9 cellular contexts compared by ENCODE assay signal in the genomic region with DNA sequence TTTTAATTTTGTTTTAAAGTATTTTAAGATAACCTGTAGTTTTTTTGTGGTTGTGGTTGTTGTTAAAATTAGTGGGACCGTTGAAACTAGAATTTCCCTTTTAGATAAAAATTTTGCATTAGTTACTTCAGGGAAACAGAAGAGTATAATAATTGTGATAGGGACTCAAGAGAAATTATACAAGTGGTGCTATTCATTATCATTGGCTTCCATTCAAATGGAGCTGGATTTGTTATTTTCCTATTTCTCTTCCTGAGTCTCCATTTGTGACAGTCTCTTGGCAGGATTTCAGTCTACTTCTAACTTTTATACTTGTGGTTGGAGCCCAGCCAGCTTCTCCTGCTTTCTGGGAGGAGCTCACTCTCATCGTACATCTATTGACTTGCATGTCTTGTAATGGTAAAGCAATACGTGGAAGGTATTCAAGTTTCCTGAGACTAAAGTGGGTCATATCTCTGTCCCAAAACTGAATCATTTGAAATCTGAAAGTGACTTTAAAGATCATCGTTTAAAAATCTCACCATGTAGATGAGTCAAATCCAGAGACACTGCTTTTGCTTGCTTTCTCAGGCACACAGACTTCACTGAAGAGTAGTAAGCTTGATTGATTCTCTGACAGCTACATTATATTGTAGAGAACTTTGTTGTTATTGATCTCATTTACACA.
A peak's percentile ranks its signal among the peaks of the same experiment; 100 is the strongest.
DNase-seq lines count a peak whose midpoint lies in the region; ATAC-seq and TF ChIP-seq lines count a peak whose summit lies in the region.
"Had no signal": no experiment of that assay in that cellular context is flagged by ENCODE, and none has a peak within 500 bp of the region (broad histone marks: within the 10 kb centered on the region; RNA-seq: fewer than 3 reads in every experiment).

No MANE protein-coding gene starts in this region.

- POLR2A ChIA-PET in A673 (lab: Charles Lee; ENCODE audit: low non-redundant PET) = no interaction called here

- peaks cover 10% of the 10 kb centered on the region for H3K4me1 Mint-ChIP-seq in activated naive CD8-positive, alpha-beta T cell treated with anti-CD3 and anti-CD28 coated beads, Interleukin-2, amount 50 U/mL, for 24 hours
- H3K4me1 Mint-ChIP-seq in osteocyte (ENCODE audit: unreplicated experiment) = peaks cover 2% of the 10 kb centered on the region

- TF ChIP-seq EP300 in sigmoid colon (IDR thresholded peaks at IDR 0.05) = no peak

- intact Hi-C loops in A673 (cut with micrococcal nuclease; ENCODE audit: unreplicated experiment) = no loop called here
- intact Hi-C loops in sigmoid colon (cut with DNase I) = no loop called here

- TF ChIP-seq CTCF in A673 (conservative IDR thresholded peaks at IDR 0.05; ENCODE audit: low read depth, low read length) (no peak), sigmoid colon (IDR thresholded peaks at IDR 0.05) (no peak), osteocyte (IDR thresholded peaks at IDR 0.05) (no peak)

- no peak overlapping the region for H3K4me3 Mint-ChIP-seq in activated naive CD8-positive, alpha-beta T cell treated with anti-CD3 and anti-CD28 coated beads, Interleukin-2, amount 50 U/mL, for 24 hours
- no peak overlapping the region for H3K4me3 Mint-ChIP-seq in osteocyte (ENCODE audit: unreplicated experiment)

- WGBS in sigmoid colon, 2 donors = 7 to 36% methylated on average over 4 of the region's 4 CpGs

- H3K4me1 ChIP-seq in A673 (ENCODE audit: insufficient read depth, low read length, poor library complexity, severe bottlenecking) (no peaks in the 10 kb centered on the region), sigmoid colon (no peaks in the 10 kb centered on the region)

- H3K27me3 ChIP-seq in A673 (replicated peaks; ENCODE audit: insufficient read depth, low read depth, low read length, poor library complexity) = no peaks in the 10 kb centered on the region
- H3K27me3 ChIP-seq in sigmoid colon = no peaks in the 10 kb centered on the region
- H3K27me3 ChIP-seq: tibial nerve had no signal

- DNase-seq in A673 (ENCODE audit: low spot score) (peak; percentile 76), sigmoid colon (peak; percentile 57), G401 (ENCODE audit: low spot score) (no peak), osteocyte (ENCODE audit: extremely low spot score, unreplicated experiment) (no peak)
- no peak for DNase-seq in activated naive CD8-positive, alpha-beta T cell treated with anti-CD3 and anti-CD28 coated beads, Interleukin-2, amount 50 U/mL, for 24 hours
- DNase-seq in activated naive CD4-positive, alpha-beta T cell treated with Interleukin-2 at 50 U/mL for 16 hours = no peak

- BruUV-seq in A673 (replicated peaks; lab: Mats Ljungman, UMichigan) = no TSS peak

- TF ChIP-seq POLR2A in sigmoid colon (IDR thresholded peaks at IDR 0.05) = no peak

- in situ Hi-C loops in G401 (cut with HindIII; ENCODE audit: low sequenced_read_pairs) = no loop called here

- H3K27ac Mint-ChIP-seq in activated naive CD8-positive, alpha-beta T cell treated with anti-CD3 and anti-CD28 coated beads, Interleukin-2, amount 50 U/mL, for 24 hours = peak overlapping the region; percentile 72
- no peak overlapping the region for H3K27ac Mint-ChIP-seq in osteocyte (ENCODE audit: unreplicated experiment)

- no peak overlapping the region for H3K27ac ChIP-seq in A673 (ENCODE audit: low read depth, low read length, poor library complexity, severe bottlenecking)
- H3K27ac ChIP-seq in sigmoid colon = no peak overlapping the region
- H3K27ac ChIP-seq: tibial nerve had no signal

- H3K9me3 ChIP-seq in A673 (ENCODE audit: low read depth, low read length, poor library complexity, severe bottlenecking) = no peaks in the 10 kb centered on the region
- no peaks in the 10 kb centered on the region for H3K9me3 ChIP-seq in sigmoid colon
- H3K9me3 ChIP-seq: tibial nerve had no signal

- H3K9me3 Mint-ChIP-seq in activated naive CD8-positive, alpha-beta T cell treated with anti-CD3 and anti-CD28 coated beads, Interleukin-2, amount 50 U/mL, for 24 hours = no peaks in the 10 kb centered on the region
- no peaks in the 10 kb centered on the region for H3K9me3 Mint-ChIP-seq in osteocyte (ENCODE audit: unreplicated experiment)

- no peaks in the 10 kb centered on the region for H3K36me3 ChIP-seq in A673 (ENCODE audit: insufficient read depth, low read length, poor library complexity, severe bottlenecking)
- no peaks in the 10 kb centered on the region for H3K36me3 ChIP-seq in sigmoid colon
- H3K36me3 ChIP-seq: tibial nerve had no signal

- H3K4me3 ChIP-seq in A673 (ENCODE audit: low read depth, low read length, poor library complexity, severe bottlenecking) = no peak overlapping the region
- no peak overlapping the region for H3K4me3 ChIP-seq in sigmoid colon
- H3K4me3 ChIP-seq: tibial nerve had no signal

- CTCF ChIA-PET in A673 (lab: Charles Lee) = no interaction called here

- H3K27me3 Mint-ChIP-seq in activated naive CD8-positive, alpha-beta T cell treated with anti-CD3 and anti-CD28 coated beads, Interleukin-2, amount 50 U/mL, for 24 hours = no peaks in the 10 kb centered on the region
- peaks cover 2% of the 10 kb centered on the region for H3K27me3 Mint-ChIP-seq in osteocyte (ENCODE audit: unreplicated experiment)

- no peaks in the 10 kb centered on the region for H3K36me3 Mint-ChIP-seq in activated naive CD8-positive, alpha-beta T cell treated with anti-CD3 and anti-CD28 coated beads, Interleukin-2, amount 50 U/mL, for 24 hours (ENCODE audit: low read depth)
- H3K36me3 Mint-ChIP-seq in osteocyte (ENCODE audit: unreplicated experiment) = no peaks in the 10 kb centered on the region

- ATAC-seq in GM19025 (IDR thresholded peaks at IDR 0.05; ENCODE audit: low read depth, unreplicated experiment) (peak; percentile 90), HG03066 (IDR thresholded peaks at IDR 0.05; ENCODE audit: low read depth, unreplicated experiment) (peak; percentile 91)
- peak; percentile 75 for ATAC-seq in activated naive CD8-positive, alpha-beta T cell treated with anti-CD3 and anti-CD28 coated beads, Interleukin-2, amount 50 U/mL, for 24 hours

Comparison
In these comparisons a context has a peak if more than half of its experiments do, and no peak if none do; other contexts are left out.
1. DNase-seq: peak in A673 (single experiment) and sigmoid colon (single experiment); none in activated naive CD8-positive, alpha-beta T cell treated with anti-CD3 and anti-CD28 coated beads, Interleukin-2, amount 50 U/mL, for 24 hours (single experiment), G401 (single experiment), osteocyte (single experiment) and activated naive CD4-positive, alpha-beta T cell treated with Interleukin-2 at 50 U/mL for 16 hours (single experiment).
2. Peak in every context shown above with its lines, with median percentiles within 50 percentile points of each other: ATAC-seq.